In the genomic region with DNA sequence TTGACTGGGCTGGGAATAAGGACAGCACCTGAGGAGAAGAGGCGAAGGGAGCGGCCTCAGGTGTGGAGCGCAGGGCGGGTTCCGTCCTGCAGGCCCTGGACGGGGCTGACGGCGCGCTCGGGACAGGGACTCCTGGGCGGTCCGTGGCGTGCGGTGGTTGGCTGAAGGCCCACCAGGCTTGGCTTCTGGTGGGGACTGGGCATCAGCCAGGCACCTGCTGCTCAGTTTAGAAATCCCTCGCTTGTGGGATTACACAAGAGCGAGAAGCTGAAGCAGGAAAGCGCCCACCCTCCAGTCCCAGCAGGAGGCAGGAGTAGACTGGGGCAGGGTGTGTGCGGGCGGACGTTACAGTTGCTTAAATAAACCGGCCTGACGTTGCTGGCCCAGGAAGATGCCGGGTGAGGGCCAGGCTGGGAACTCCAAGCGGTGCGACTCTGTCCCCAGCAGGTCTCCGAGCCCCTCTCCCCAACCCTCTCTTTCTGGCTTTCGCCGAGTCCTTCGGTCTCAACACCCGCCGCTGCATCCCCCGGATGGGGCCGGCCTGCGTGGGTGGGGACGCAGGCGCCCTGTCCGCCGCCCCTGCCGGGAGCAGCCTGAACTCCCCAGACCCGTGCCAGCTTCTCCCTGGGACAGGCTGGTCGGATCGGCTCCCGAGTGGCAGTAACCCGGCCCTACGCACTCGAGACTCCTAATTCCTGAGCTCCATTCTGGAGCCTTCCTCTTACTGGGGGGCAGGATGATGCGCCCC, we compare ENCODE assay signal across 1 cellular context.
TF ChIP-seq lines count a peak whose summit lies in the region.

No MANE protein-coding gene starts in this region.

TF ChIP-seq in K562, 482 proteins besides CTCF, POLR2A, EP300 and RAD21 (continued from another document and continues in another):
- TF ChIP-seq, protein P1, sequence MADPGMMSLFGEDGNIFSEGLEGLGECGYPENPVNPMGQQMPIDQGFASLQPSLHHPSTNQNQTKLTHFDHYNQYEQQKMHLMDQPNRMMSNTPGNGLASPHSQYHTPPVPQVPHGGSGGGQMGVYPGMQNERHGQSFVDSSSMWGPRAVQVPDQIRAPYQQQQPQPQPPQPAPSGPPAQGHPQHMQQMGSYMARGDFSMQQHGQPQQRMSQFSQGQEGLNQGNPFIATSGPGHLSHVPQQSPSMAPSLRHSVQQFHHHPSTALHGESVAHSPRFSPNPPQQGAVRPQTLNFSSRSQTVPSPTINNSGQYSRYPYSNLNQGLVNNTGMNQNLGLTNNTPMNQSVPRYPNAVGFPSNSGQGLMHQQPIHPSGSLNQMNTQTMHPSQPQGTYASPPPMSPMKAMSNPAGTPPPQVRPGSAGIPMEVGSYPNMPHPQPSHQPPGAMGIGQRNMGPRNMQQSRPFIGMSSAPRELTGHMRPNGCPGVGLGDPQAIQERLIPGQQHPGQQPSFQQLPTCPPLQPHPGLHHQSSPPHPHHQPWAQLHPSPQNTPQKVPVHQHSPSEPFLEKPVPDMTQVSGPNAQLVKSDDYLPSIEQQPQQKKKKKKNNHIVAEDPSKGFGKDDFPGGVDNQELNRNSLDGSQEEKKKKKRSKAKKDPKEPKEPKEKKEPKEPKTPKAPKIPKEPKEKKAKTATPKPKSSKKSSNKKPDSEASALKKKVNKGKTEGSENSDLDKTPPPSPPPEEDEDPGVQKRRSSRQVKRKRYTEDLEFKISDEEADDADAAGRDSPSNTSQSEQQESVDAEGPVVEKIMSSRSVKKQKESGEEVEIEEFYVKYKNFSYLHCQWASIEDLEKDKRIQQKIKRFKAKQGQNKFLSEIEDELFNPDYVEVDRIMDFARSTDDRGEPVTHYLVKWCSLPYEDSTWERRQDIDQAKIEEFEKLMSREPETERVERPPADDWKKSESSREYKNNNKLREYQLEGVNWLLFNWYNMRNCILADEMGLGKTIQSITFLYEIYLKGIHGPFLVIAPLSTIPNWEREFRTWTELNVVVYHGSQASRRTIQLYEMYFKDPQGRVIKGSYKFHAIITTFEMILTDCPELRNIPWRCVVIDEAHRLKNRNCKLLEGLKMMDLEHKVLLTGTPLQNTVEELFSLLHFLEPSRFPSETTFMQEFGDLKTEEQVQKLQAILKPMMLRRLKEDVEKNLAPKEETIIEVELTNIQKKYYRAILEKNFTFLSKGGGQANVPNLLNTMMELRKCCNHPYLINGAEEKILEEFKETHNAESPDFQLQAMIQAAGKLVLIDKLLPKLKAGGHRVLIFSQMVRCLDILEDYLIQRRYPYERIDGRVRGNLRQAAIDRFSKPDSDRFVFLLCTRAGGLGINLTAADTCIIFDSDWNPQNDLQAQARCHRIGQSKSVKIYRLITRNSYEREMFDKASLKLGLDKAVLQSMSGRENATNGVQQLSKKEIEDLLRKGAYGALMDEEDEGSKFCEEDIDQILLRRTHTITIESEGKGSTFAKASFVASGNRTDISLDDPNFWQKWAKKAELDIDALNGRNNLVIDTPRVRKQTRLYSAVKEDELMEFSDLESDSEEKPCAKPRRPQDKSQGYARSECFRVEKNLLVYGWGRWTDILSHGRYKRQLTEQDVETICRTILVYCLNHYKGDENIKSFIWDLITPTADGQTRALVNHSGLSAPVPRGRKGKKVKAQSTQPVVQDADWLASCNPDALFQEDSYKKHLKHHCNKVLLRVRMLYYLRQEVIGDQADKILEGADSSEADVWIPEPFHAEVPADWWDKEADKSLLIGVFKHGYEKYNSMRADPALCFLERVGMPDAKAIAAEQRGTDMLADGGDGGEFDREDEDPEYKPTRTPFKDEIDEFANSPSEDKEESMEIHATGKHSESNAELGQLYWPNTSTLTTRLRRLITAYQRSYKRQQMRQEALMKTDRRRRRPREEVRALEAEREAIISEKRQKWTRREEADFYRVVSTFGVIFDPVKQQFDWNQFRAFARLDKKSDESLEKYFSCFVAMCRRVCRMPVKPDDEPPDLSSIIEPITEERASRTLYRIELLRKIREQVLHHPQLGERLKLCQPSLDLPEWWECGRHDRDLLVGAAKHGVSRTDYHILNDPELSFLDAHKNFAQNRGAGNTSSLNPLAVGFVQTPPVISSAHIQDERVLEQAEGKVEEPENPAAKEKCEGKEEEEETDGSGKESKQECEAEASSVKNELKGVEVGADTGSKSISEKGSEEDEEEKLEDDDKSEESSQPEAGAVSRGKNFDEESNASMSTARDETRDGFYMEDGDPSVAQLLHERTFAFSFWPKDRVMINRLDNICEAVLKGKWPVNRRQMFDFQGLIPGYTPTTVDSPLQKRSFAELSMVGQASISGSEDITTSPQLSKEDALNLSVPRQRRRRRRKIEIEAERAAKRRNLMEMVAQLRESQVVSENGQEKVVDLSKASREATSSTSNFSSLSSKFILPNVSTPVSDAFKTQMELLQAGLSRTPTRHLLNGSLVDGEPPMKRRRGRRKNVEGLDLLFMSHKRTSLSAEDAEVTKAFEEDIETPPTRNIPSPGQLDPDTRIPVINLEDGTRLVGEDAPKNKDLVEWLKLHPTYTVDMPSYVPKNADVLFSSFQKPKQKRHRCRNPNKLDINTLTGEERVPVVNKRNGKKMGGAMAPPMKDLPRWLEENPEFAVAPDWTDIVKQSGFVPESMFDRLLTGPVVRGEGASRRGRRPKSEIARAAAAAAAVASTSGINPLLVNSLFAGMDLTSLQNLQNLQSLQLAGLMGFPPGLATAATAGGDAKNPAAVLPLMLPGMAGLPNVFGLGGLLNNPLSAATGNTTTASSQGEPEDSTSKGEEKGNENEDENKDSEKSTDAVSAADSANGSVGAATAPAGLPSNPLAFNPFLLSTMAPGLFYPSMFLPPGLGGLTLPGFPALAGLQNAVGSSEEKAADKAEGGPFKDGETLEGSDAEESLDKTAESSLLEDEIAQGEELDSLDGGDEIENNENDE (IDR thresholded peaks at IDR 0.05; ENCODE audit: low read depth, low read length) = no peak
- TF ChIP-seq ESRRB (CRISPR knock-in tag; IDR thresholded peaks at IDR 0.05; ENCODE audit: borderline replicate concordance) (no peak), SIN3B (IDR thresholded peaks at IDR 0.05; ENCODE audit: low read depth) (no peak), ELF2 (CRISPR knock-in tag; IDR thresholded peaks at IDR 0.05) (no peak), CBX3 (IDR thresholded peaks at IDR 0.05; ENCODE audit: borderline replicate concordance in 1 of 2, low read length in 2 of 2) (no peak), THRAP3 (IDR thresholded peaks at IDR 0.05; ENCODE audit: borderline replicate concordance) (no peak), HNRNPH1 (optimal IDR thresholded peaks at IDR 0.05; ENCODE audit: low read depth, low read length) (no peak), IRF1 (CRISPR knock-in tag; IDR thresholded peaks at IDR 0.05; ENCODE audit: borderline replicate concordance) (no peak), ETS2 (tag; IDR thresholded peaks at IDR 0.05; ENCODE audit: borderline replicate concordance, poor library complexity, severe bottlenecking) (no peak), SRSF7 (optimal IDR thresholded peaks at IDR 0.05; ENCODE audit: low read depth, low read length) (no peak), ZNF174 (CRISPR knock-in tag; IDR thresholded peaks at IDR 0.05) (no peak), ZNF764 (CRISPR knock-in tag; IDR thresholded peaks at IDR 0.05; ENCODE audit: low read depth) (peak; percentile 67; the same call in 1 of the 2 replicates), FOXP4 (CRISPR knock-in tag; IDR thresholded peaks at IDR 0.05; ENCODE audit: borderline replicate concordance) (no peak), XRCC5 (IDR thresholded peaks at IDR 0.05; ENCODE audit: low read depth, low read length) (0 out of 2 replicates have a peak, but pooled peaks have one; percentile 13), ARID1B (IDR thresholded peaks at IDR 0.05) (no peak; the same call in 1 of the 2 replicates), ZNF561 (CRISPR knock-in tag; conservative IDR thresholded peaks at IDR 0.05) (no peak), FOXA1 (IDR thresholded peaks at IDR 0.05; ENCODE audit: borderline replicate concordance) (no peak), ZNF232 (CRISPR knock-in tag; IDR thresholded peaks at IDR 0.05) (0 out of 2 replicates have a peak, but pooled peaks have one; percentile 58), RBM17 (IDR thresholded peaks at IDR 0.05; ENCODE audit: borderline replicate concordance, low read depth, low read length) (no peak), TAF9B (IDR thresholded peaks at IDR 0.05; ENCODE audit: partially characterized antibody) (no peak), MTA3 (IDR thresholded peaks at IDR 0.05; ENCODE audit: borderline replicate concordance) (peak; percentile 47; the same call in 1 of the 2 replicates), KDM5B (IDR thresholded peaks at IDR 0.05; ENCODE audit: insufficient replicate concordance, low read depth, low read length) (no peak), DNMT1 (IDR thresholded peaks at IDR 0.05) (no peak), FOXJ3 (CRISPR knock-in tag; IDR thresholded peaks at IDR 0.05) (no peak), GABPB2 (CRISPR knock-in tag; conservative IDR thresholded peaks at IDR 0.05) (no peak), HOXB6 (CRISPR knock-in tag; IDR thresholded peaks at IDR 0.05; ENCODE audit: borderline replicate concordance) (no peak), STAG1 (CRISPR knock-in tag; IDR thresholded peaks at IDR 0.05; ENCODE audit: borderline replicate concordance) (peak; percentile 53; the same call in 1 of the 2 replicates), C11orf30 (IDR thresholded peaks at IDR 0.05; ENCODE audit: low read depth) (0 out of 2 replicates have a peak, but pooled peaks have one; percentile 10), NR3C1 (CRISPR knock-in tag; IDR thresholded peaks at IDR 0.05) (no peak)
- TF ChIP-seq, protein P2, sequence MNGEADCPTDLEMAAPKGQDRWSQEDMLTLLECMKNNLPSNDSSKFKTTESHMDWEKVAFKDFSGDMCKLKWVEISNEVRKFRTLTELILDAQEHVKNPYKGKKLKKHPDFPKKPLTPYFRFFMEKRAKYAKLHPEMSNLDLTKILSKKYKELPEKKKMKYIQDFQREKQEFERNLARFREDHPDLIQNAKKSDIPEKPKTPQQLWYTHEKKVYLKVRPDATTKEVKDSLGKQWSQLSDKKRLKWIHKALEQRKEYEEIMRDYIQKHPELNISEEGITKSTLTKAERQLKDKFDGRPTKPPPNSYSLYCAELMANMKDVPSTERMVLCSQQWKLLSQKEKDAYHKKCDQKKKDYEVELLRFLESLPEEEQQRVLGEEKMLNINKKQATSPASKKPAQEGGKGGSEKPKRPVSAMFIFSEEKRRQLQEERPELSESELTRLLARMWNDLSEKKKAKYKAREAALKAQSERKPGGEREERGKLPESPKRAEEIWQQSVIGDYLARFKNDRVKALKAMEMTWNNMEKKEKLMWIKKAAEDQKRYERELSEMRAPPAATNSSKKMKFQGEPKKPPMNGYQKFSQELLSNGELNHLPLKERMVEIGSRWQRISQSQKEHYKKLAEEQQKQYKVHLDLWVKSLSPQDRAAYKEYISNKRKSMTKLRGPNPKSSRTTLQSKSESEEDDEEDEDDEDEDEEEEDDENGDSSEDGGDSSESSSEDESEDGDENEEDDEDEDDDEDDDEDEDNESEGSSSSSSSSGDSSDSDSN (IDR thresholded peaks at IDR 0.05; ENCODE audit: borderline replicate concordance in 1 of 2, low read depth in 2 of 2, low read length in 2 of 2) = peak; percentile 58 to 62; a peak in 2 of 4 replicates
- TF ChIP-seq, protein P3, sequence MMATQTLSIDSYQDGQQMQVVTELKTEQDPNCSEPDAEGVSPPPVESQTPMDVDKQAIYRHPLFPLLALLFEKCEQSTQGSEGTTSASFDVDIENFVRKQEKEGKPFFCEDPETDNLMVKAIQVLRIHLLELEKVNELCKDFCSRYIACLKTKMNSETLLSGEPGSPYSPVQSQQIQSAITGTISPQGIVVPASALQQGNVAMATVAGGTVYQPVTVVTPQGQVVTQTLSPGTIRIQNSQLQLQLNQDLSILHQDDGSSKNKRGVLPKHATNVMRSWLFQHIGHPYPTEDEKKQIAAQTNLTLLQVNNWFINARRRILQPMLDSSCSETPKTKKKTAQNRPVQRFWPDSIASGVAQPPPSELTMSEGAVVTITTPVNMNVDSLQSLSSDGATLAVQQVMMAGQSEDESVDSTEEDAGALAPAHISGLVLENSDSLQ (IDR thresholded peaks at IDR 0.05) = no peak
- TF ChIP-seq, protein P4, sequence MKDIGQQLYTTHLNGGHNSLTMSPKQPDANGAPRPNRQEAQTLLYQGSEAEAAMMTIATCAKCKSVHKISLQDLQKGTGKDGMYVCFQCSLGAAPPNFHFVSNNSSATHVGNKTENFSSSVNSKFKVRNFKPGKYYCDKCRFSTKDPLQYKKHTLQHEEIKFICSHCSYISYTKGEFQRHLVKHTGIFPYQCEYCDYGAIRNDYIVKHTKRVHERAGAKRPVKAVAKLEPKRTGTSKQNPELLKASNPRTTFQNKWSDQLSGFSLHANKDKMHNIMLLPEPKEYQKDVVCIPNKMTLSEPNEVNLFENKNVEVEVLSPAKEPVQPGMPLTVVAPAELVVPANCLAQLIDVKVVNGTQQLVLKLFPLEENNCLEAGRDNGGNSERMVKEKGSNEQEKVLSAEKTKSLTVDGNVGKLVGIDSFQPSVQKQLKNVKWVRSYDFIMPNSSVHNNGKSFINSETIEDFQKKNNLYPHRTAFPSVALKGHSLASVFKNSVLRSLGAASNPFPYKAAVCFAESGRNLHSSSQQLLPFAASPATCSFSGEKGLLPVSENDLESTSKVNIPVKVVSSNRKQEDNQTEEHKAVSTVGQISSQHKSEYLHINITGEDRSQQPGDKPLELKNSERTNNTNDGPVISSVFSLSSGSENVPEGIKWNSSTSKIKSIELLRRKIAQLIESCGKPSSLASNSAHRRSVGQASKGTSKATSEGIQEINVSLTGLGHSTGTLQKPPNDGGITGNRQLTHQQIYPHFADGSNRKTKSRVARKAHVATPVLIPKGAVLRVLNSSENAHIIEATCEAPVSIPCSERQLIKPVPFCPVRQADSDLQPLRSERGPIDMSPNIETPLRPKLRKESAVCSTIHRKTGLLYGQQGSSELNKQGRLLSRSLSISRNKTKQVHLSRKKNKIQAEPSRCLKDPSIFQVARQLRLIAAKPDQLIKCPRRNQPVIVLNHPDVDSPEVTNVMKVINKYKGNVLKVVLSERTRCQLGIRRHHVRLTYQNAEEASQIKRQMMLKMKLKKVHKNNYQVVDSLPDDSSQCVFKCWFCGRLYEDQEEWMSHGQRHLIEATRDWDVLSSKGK (CRISPR knock-in tag; IDR thresholded peaks at IDR 0.05) = no peak
